In the genomic region with DNA sequence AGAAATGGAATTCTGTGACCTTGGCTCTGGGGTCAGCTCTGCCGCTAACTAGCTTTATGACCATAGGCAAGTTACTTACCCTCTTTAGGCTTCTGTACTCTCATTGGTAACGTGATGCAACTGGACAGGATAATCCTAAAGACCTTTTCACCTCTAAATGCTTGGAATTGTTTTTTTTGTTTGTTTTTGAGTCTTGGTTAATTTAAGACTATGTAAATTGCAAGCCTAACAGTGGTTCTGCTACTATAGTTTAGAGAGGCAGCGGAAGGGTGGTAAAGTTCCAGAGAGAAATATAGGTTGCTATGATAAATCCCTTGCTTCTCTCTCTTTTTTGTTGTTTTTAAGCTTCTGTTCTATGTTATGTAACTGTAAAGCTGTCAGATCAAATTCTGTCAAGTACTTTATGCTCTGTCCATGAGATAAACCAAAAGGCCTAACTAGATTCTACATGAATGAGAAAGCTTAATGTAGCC, we compare ENCODE assay signal across 22 cellular contexts.
"Had no signal": no experiment of that assay in that cellular context is flagged by ENCODE, and none has a peak within 500 bp of the region (broad histone marks: within the 10 kb centered on the region; RNA-seq: fewer than 3 reads in every experiment).

No MANE protein-coding gene starts in this region.

- H3K27me3 Mint-ChIP-seq: activated CD4-positive, alpha-beta T cell treated with anti-CD3 and anti-CD28 coated beads, Interleukin-2, amount 10 ng/mL, durations not matched to agents 7 days and 5 days; activated naive CD4-positive, alpha-beta T cell treated with anti-CD3 and anti-CD28 coated beads, Interleukin-2, amount 10 ng/mL, durations not matched to agents 7 days and 5 days; dendritic cell treated with granulocyte-macrophage colony-stimulating factor and Interleukin-4, amounts not matched to agents 40 ng/mL and 50 ng/mL, for 4 days; naive B cell had no signal

- H3K27me3 ChIP-seq: esophagus muscularis mucosa, heart right ventricle, ovary, thyroid gland had no signal

- FAIRE-seq: bronchial epithelial cell, endothelial cell of umbilical vein had no signal

- H3K9me3 ChIP-seq: esophagus muscularis mucosa, heart right ventricle, mucosa of descending colon, ovary, thyroid gland had no signal

- DNase-seq: activated CD4-positive, alpha-beta T cell treated with anti-CD3 and anti-CD28 coated beads, Interleukin-2, amount 10 ng/mL, durations not matched to agents 7 days and 5 days; activated CD8-positive, alpha-beta memory T cell treated with anti-CD3 and anti-CD28 coated beads, Interleukin-2, amount 50 U/mL, for 48 hours; activated effector memory CD4-positive, alpha-beta T cell treated with Interleukin-2 at 50 U/mL for 16 hours; activated naive CD4-positive, alpha-beta T cell treated with anti-CD3 and anti-CD28 coated beads, Interleukin-2, amount 10 ng/mL, durations not matched to agents 7 days and 5 days; activated T-cell treated with anti-CD3 and anti-CD28 coated beads, Interleukin-2, amount 50 U/mL, for 48 hours; effector CD8-positive, alpha-beta T cell; heart right ventricle; mesenchymal stem cell; mucosa of descending colon; naive B cell; ovary; stimulated activated CD4-positive, alpha-beta T cell treated with anti-CD3 and anti-CD28 coated beads, Interleukin-12 subunit alpha, Interleukin-12 subunit beta, amount 100 ng/mL, for 4 hours; stimulated activated CD4-positive, alpha-beta T cell treated with anti-CD3 and anti-CD28 coated beads, Interleukin-1b, Interleukin-23, amount 100 ng/mL, for 48 hours; stimulated activated CD8-positive, alpha-beta memory T cell treated with anti-CD3 and anti-CD28 coated beads, Interleukin-4, amount 100 ng/mL, for 48 hours; stimulated activated naive CD4-positive, alpha-beta T cell; thyroid gland had no signal

- H3K4me3 ChIP-seq: esophagus muscularis mucosa, heart right ventricle, mucosa of descending colon, ovary, thyroid gland had no signal

- H3K36me3 ChIP-seq: esophagus muscularis mucosa, heart right ventricle, ovary, thyroid gland had no signal

- H3K4me1 ChIP-seq: esophagus muscularis mucosa had no signal

- ATAC-seq: activated CD4-positive, CD25-positive, alpha-beta regulatory T cell treated with anti-CD3 and anti-CD28 coated beads, Interleukin-2, amount 50 U/mL, for 24 hours; heart right ventricle; mucosa of descending colon had no signal

- H3K4me3 Mint-ChIP-seq: activated CD4-positive, alpha-beta T cell treated with anti-CD3 and anti-CD28 coated beads, Interleukin-2, amount 10 ng/mL, durations not matched to agents 7 days and 5 days; activated naive CD4-positive, alpha-beta T cell treated with anti-CD3 and anti-CD28 coated beads, Interleukin-2, amount 10 ng/mL, durations not matched to agents 7 days and 5 days; dendritic cell treated with granulocyte-macrophage colony-stimulating factor and Interleukin-4, amounts not matched to agents 40 ng/mL and 50 ng/mL, for 4 days; neural crest cell had no signal

- H3K27ac ChIP-seq: esophagus muscularis mucosa, heart right ventricle, ovary, thyroid gland had no signal

- H3K9me3 Mint-ChIP-seq: activated CD4-positive, alpha-beta T cell treated with anti-CD3 and anti-CD28 coated beads, Interleukin-2, amount 10 ng/mL, durations not matched to agents 7 days and 5 days; activated naive CD4-positive, alpha-beta T cell treated with anti-CD3 and anti-CD28 coated beads, Interleukin-2, amount 10 ng/mL, durations not matched to agents 7 days and 5 days; dendritic cell treated with granulocyte-macrophage colony-stimulating factor and Interleukin-4, amounts not matched to agents 40 ng/mL and 50 ng/mL, for 4 days; neural crest cell had no signal

- H3K36me3 Mint-ChIP-seq: activated naive CD4-positive, alpha-beta T cell treated with anti-CD3 and anti-CD28 coated beads, Interleukin-2, amount 10 ng/mL, durations not matched to agents 7 days and 5 days; naive B cell had no signal

- H3K27ac Mint-ChIP-seq: activated CD4-positive, alpha-beta T cell treated with anti-CD3 and anti-CD28 coated beads, Interleukin-2, amount 10 ng/mL, durations not matched to agents 7 days and 5 days; activated naive CD4-positive, alpha-beta T cell treated with anti-CD3 and anti-CD28 coated beads, Interleukin-2, amount 10 ng/mL, durations not matched to agents 7 days and 5 days; dendritic cell treated with granulocyte-macrophage colony-stimulating factor and Interleukin-4, amounts not matched to agents 40 ng/mL and 50 ng/mL, for 4 days had no signal
